ENCODE assay signal across 8 cellular contexts in genomic region chr1:3453203-3453761, GRCh38. TPM values are rescaled to one million over a fixed set of nuclear protein-coding genes. Genes with fewer than 3 reads are reported as not detected.
DNase-seq lines count a peak whose midpoint lies in the region; ATAC-seq, FAIRE-seq and TF ChIP-seq lines count a peak whose summit lies in the region.

No MANE protein-coding gene starts in this region.

- DNase-seq in NCI-H446 (lab: John Stamatoyannopoulos, UW) (peak; percentile 32 to 67), NCI-H446 treated with DMSO at 0.1 percent for 48 hours (lab: John Stamatoyannopoulos, UW) (no peak), NCI-H1092 (lab: John Stamatoyannopoulos, UW) (peak; percentile 11), bronchial epithelial cell (ENCODE audit: low read depth) (peak; percentile 49), keratinocyte (ENCODE audit: low read depth, low spot score) (no peak)
- DNase-seq in activated CD4-positive, CD25-positive, alpha-beta regulatory T cell treated with anti-CD3 and anti-CD28 coated beads, Interleukin-2, amount 50 U/mL, for 16 hours (ENCODE audit: low read depth, low spot score) = peak; percentile 54
- DNase-seq in stimulated activated CD4-positive, alpha-beta T cell treated with anti-CD3 and anti-CD28 coated beads, Interleukin-1b, Interleukin-23, amount 100 ng/mL, for 4 hours (ENCODE audit: low read depth in 2 of 2) = peak; percentile 64 to 71

- H3K27me3 ChIP-seq in bronchial epithelial cell (ENCODE audit: control insufficient read depth, insufficient read depth, low read length) (no peaks in the 10 kb centered on the region), keratinocyte (ENCODE audit: control insufficient read depth, extremely low read depth, insufficient read depth, low read length) (no peaks in the 10 kb centered on the region)

- H3K36me3 ChIP-seq in bronchial epithelial cell (ENCODE audit: control insufficient read depth, insufficient read depth, low read length) = no peaks in the 10 kb centered on the region
- no peaks in the 10 kb centered on the region for H3K36me3 ChIP-seq in keratinocyte (ENCODE audit: control insufficient read depth in 2 of 2, extremely low read depth in 1 of 2, insufficient read depth in 2 of 2, low read length in 2 of 2)

- no peak for ATAC-seq in GM18502 (IDR thresholded peaks at IDR 0.05; ENCODE audit: poor library complexity, unreplicated experiment)

- no peak overlapping the region for H3K9ac ChIP-seq in keratinocyte (ENCODE audit: control insufficient read depth, extremely low read depth, insufficient read depth, low read length)

- no peak overlapping the region for H2AFZ ChIP-seq in keratinocyte (ENCODE audit: control insufficient read depth, low read length)

- TF ChIP-seq CTCF in bronchial epithelial cell (IDR thresholded peaks at IDR 0.05; ENCODE audit: insufficient read depth, low read length, severe bottlenecking) (peak; percentile 98), keratinocyte (optimal IDR thresholded peaks at IDR 0.05 in 1 of 3, IDR thresholded peaks at IDR 0.05 in 1 of 3, conservative IDR thresholded peaks at IDR 0.05 in 1 of 3; ENCODE audit: extremely low read depth in 1 of 3, insufficient read depth in 2 of 3, low read length in 3 of 3) (peak in 2 of 3 experiments; percentile 93 to 98)

- H4K20me1 ChIP-seq in keratinocyte (ENCODE audit: control insufficient read depth, extremely low read depth, insufficient read depth, low read length) = no peaks in the 10 kb centered on the region

- dilution Hi-C loops in keratinocyte (cut with MboI; ENCODE audit: extremely low pct_ligation_motif_present, low sequenced_read_pairs) = no loop called here

- no peak overlapping the region for H3K27ac ChIP-seq in keratinocyte (ENCODE audit: control insufficient read depth, insufficient read depth, low read length)

- no peak overlapping the region for H3K4me3 ChIP-seq in bronchial epithelial cell (ENCODE audit: low read depth, low read length)
- H3K4me3 ChIP-seq in keratinocyte (ENCODE audit: control insufficient read depth in 2 of 3, extremely low read depth in 1 of 3, insufficient read depth in 2 of 3, low read depth in 1 of 3, low read length in 3 of 3) = no peak overlapping the region

- peaks cover 13% of the 10 kb centered on the region for H3K4me1 ChIP-seq in keratinocyte (ENCODE audit: control insufficient read depth, extremely low read depth, insufficient read depth, low read length)

- no peaks in the 10 kb centered on the region for H3K79me2 ChIP-seq in keratinocyte (ENCODE audit: control insufficient read depth, insufficient read depth, low read length)

- no peaks in the 10 kb centered on the region for H3K9me1 ChIP-seq in keratinocyte (ENCODE audit: control insufficient read depth, extremely low read depth, insufficient read depth, low read length)

- no peaks in the 10 kb centered on the region for H3K9me3 ChIP-seq in keratinocyte (ENCODE audit: control insufficient read depth, low read depth, low read length)

- FAIRE-seq in bronchial epithelial cell (lab: Jason Lieb, UNC) = no peak
- FAIRE-seq in keratinocyte (lab: Jason Lieb, UNC) = peak; percentile 48

- H3K4me2 ChIP-seq in keratinocyte (ENCODE audit: control insufficient read depth, extremely low read depth, insufficient read depth, low read depth, low read length) = peak overlapping the region; percentile 75

RNA-seq across cellular contexts. Expression of gene ARHGEF16, which starts 1.2 kb away (rescaled TPM):
- total RNA-seq in bronchial epithelial cell = 14.5 and 21.6 TPM in 2 replicates
- 5.0 to 9.6 TPM (median 6.2 TPM) in 3 replicates for polyA plus RNA-seq in keratinocyte
- 4.1 TPM for polyA plus RNA-seq in keratinocyte (2011; ENCODE audit: low read depth)
- 4.6 and 6.9 TPM in 2 replicates for polyA plus RNA-seq in keratinocyte (2011; cell fraction: cytosol; rRNA removed)
- polyA plus RNA-seq in keratinocyte (2011; cell fraction: nucleus; rRNA removed) = 17.5 and 18.1 TPM in 2 replicates
- polyA plus RNA-seq in keratinocyte (2012; ENCODE audit: low replicate concordance) = 5.6 and 6.0 TPM in 2 replicates
- polyA minus RNA-seq in keratinocyte = 11.0 to 12.7 TPM (median 11.2 TPM) in 3 replicates
- polyA minus RNA-seq in keratinocyte (2011; cell fraction: cytosol; rRNA and poly(A)+ RNA removed) = 10.7 TPM
- 7.8 and 9.0 TPM in 2 replicates for polyA minus RNA-seq in keratinocyte (2011; cell fraction: nucleus; rRNA and poly(A)+ RNA removed)

Comparison
In these comparisons a context has a peak if more than half of its experiments do, and no peak if none do; other contexts are left out.
1. DNase-seq: peak in NCI-H446 (2 of 2), NCI-H1092 (single experiment), activated CD4-positive, CD25-positive, alpha-beta regulatory T cell treated with anti-CD3 and anti-CD28 coated beads, Interleukin-2, amount 50 U/mL, for 16 hours (single experiment), bronchial epithelial cell (single experiment) and stimulated activated CD4-positive, alpha-beta T cell treated with anti-CD3 and anti-CD28 coated beads, Interleukin-1b, Interleukin-23, amount 100 ng/mL, for 4 hours (2 of 2); none in NCI-H446 treated with DMSO at 0.1 percent for 48 hours (single experiment) and keratinocyte (single experiment).